In genomic region chr4:87375719-87376291, GRCh38 we compare ENCODE assay signal across 7 cellular contexts. TPM values are rescaled to one million over a fixed set of nuclear protein-coding genes. Genes with fewer than 3 reads are reported as not detected.
DNase-seq lines count a peak whose midpoint lies in the region; ATAC-seq and TF ChIP-seq lines count a peak whose summit lies in the region.

No MANE protein-coding gene starts in this region.

- no peak overlapping the region for H3K4me2 ChIP-seq in PC-3 (ENCODE audit: low read length)

- no peaks in the 10 kb centered on the region for H4K20me1 ChIP-seq in PC-3 (ENCODE audit: low read length)

- intact Hi-C loops in PC-3 (cut with micrococcal nuclease): loop anchor here (1.0 kb wide), 2 partner anchors 47 to 89 kb away; no protein-coding TSS in a partner anchor

- POLR2A ChIA-PET in HEK293 (lab: Yijun Ruan, JAX): no interaction called here
- POLR2A ChIA-PET in PC-3 (lab: Charles Lee; ENCODE audit: unreplicated experiment): interaction anchor here (0.6 kb wide), 1 partner anchor 829 kb away, joined by 10 read pairs; no protein-coding TSS in a partner anchor

- CTCF ChIA-PET in HEK293 (lab: Yijun Ruan, JAX): interaction anchor here (0.6 to 3.2 kb wide), 18 partner anchors 11 to 1170 kb away, joined by 3 to 35 read pairs (median 4); partner anchors contain the start of genes HSD17B13 and NUDT9
- CTCF ChIA-PET in PC-3 (lab: Charles Lee): interaction anchor here (0.6 to 0.9 kb wide), 3 partner anchors 45 to 85 kb away, joined by 3 read pairs; no protein-coding TSS in a partner anchor

- H3K9me2 ChIP-seq in PC-3 (replicated peaks; ENCODE audit: low read length): no peaks in the 10 kb centered on the region

- no peak for TF ChIP-seq CTCF in HEK293 (tag by site-specific recombination; IDR thresholded peaks at IDR 0.05)
- peak; percentile 70 for TF ChIP-seq CTCF in PC-3 (conservative IDR thresholded peaks at IDR 0.05; ENCODE audit: low read depth, low read length)
- peak; percentile 77 for TF ChIP-seq CTCF in epithelial cell of esophagus (IDR thresholded peaks at IDR 0.05; ENCODE audit: insufficient read depth, low read depth, low read length, missing control alignments)

- no peaks in the 10 kb centered on the region for H3K27me3 ChIP-seq in PC-3 (ENCODE audit: low read length)

- H3K27ac ChIP-seq in HEK293 (ENCODE audit: extremely low read depth, low read depth, low read length): no peak overlapping the region
- no peak overlapping the region for H3K27ac ChIP-seq in PC-3 (ENCODE audit: low read length)

- H3K4me3 ChIP-seq in HEK293 (ENCODE audit: low read depth, low read length) (no peak overlapping the region), PC-3 (ENCODE audit: low read length) (no peak overlapping the region), epithelial cell of esophagus (ENCODE audit: low read length) (no peak overlapping the region)

- H3K9ac ChIP-seq in PC-3 (ENCODE audit: low read length): no peak overlapping the region

- H3K9me3 ChIP-seq in HEK293 (ENCODE audit: control insufficient read depth, insufficient read depth, low read depth, low read length) (no peaks in the 10 kb centered on the region), PC-3 (ENCODE audit: low read length) (no peaks in the 10 kb centered on the region)

- H3K4me1 ChIP-seq in HEK293 (ENCODE audit: control insufficient read depth, insufficient read depth, low read length): no peaks in the 10 kb centered on the region
- H3K4me1 ChIP-seq in PC-3 (ENCODE audit: insufficient read depth, low read length): no peaks in the 10 kb centered on the region

- DNase-seq in GM03348 (ENCODE audit: low spot score) (peak; percentile 69), PC-3 (peak; percentile 62), epithelial cell of esophagus (ENCODE audit: low read depth) (peak; percentile 65), mucosa of gallbladder (ENCODE audit: low spot score) (peak; percentile 57), T1000 (lab: John Stamatoyannopoulos, UW) (no peak)

- H2AFZ ChIP-seq in PC-3 (ENCODE audit: low read length): no peak overlapping the region

- BruUV-seq in PC-3 (replicated peaks; lab: Mats Ljungman, UMichigan): no TSS peak

- peaks cover 0 to 58% of the 10 kb centered on the region in 2 experiments; a peak in 2 of 3 replicates for H3K36me3 ChIP-seq in HEK293 (ENCODE audit: control insufficient read depth in 2 of 2, insufficient read depth in 1 of 2, low read length in 2 of 2)
- no peaks in the 10 kb centered on the region for H3K36me3 ChIP-seq in PC-3 (ENCODE audit: low read depth, low read length)

- ATAC-seq in PC-3: peak; percentile 48
- no peak for ATAC-seq in GM18909 (IDR thresholded peaks at IDR 0.05; ENCODE audit: poor library complexity, unreplicated experiment)

- H3F3A ChIP-seq in PC-3 (ENCODE audit: low read length, unreplicated experiment): no peaks in the 10 kb centered on the region

- no peaks in the 10 kb centered on the region for H3K79me2 ChIP-seq in PC-3 (ENCODE audit: low read length)

TF ChIP-seq in HEK293, 187 proteins besides CTCF, POLR2A, EP300 and RAD21:
- TF ChIP-seq ZBTB49 (tag by site-specific recombination; IDR thresholded peaks at IDR 0.05; ENCODE audit: low read depth) (no peak), ZNF654 (tag by site-specific recombination; IDR thresholded peaks at IDR 0.05; ENCODE audit: low read depth) (peak; percentile 65)

RNA-seq across cellular contexts. Expression of gene HSD17B11, which starts 15.2 kb away (rescaled TPM):
- total RNA-seq in PC-3 (2014; rRNA removed) (4.7 and 4.9 TPM in 2 replicates), mucosa of gallbladder (264 TPM)

RNA-seq across cellular contexts. Expression of gene NUDT9, which starts 46.6 kb away (rescaled TPM):
- total RNA-seq in PC-3 (2014; rRNA removed): 7.5 and 14.7 TPM in 2 replicates
- total RNA-seq in mucosa of gallbladder: 56.9 TPM

RNA-seq across cellular contexts. Expression of gene HSD17B13, which starts 53.1 kb away (rescaled TPM):
- total RNA-seq in PC-3 (2014; rRNA removed) (0.18 TPM in 1 of 2 replicates, not detected in the other), mucosa of gallbladder (0.95 TPM)

Comparison
In these comparisons a context has a peak if more than half of its experiments do, and no peak if none do; other contexts are left out.
1. RNA of gene HSD17B11, which starts 15.2 kb away (total RNA-seq): 264 TPM in mucosa of gallbladder (single experiment); 4.7 to 4.9 TPM in PC-3; every median in the first group is over 10 times any median in the second.